In the genomic region with DNA sequence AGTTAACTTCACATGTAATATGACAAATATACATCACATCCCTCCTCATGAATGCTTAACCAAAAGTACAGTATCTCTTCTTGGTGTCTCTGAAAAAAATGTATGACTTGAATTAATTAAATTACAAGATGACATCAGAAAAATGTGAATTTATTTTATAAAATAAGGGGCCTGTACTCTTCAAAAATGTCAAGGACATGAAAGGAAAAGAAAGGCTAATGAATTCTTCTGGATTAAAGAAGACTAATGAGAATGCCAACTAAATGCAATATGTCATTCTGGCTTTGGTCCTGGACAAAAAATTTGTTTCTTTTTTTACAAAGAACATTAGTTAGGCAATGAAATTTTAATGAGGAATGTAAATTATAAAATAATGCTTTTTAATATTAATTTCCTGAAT, we compare ENCODE assay signal across 7 cellular contexts.
"Had no signal": no experiment of that assay in that cellular context is flagged by ENCODE, and none has a peak within 500 bp of the region (broad histone marks: within the 10 kb centered on the region; RNA-seq: fewer than 3 reads in every experiment).

No MANE protein-coding gene starts in this region.

- FAIRE-seq: HepG2, HTR-8/SVneo, K562 had no signal

- H3K4me3 ChIP-seq: K562 had no signal

- H3K27ac ChIP-seq: HL-60 had no signal

- ATAC-seq: HepG2, K562 had no signal

- DNase-seq: IMR-90, KBM-7, KG1 had no signal
